ENCODE assay signal across 10 cellular contexts in the genomic region with DNA sequence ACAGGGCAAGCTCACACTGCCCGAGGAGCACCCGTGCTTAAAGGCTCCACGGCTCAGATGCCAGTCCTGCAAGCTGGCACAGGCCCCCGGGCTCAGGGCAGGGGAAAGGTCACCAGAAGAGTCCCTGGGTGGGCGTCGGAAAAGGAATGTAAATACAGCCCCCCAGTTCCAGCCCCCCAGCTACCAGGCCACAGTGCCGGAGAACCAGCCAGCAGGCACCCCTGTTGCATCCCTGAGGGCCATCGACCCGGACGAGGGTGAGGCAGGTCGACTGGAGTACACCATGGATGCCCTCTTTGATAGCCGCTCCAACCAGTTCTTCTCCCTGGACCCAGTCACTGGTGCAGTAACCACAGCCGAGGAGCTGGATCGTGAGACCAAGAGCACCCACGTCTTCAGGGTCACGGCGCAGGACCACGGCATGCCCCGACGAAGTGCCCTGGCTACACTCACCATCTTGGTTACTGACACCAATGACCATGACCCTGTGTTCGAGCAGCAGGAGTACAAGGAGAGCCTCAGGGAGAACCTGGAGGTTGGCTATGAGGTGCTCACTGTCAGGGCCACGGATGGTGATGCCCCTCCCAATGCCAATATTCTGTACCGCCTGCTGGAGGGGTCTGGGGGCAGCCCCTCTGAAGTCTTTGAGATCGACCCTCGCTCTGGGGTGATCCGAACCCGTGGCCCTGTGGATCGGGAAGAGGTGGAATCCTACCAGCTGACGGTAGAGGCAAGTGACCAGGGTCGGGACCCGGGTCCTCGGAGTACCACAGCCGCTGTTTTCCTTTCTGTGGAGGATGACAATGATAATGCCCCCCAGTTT. TPM values are rescaled to one million over a fixed set of nuclear protein-coding genes. Genes with fewer than 3 reads are reported as not detected.
DNase-seq lines count a peak whose midpoint lies in the region; TF ChIP-seq lines count a peak whose summit lies in the region.
"Had no signal": no experiment of that assay in that cellular context is flagged by ENCODE, and none has a peak within 500 bp of the region (broad histone marks: within the 10 kb centered on the region; RNA-seq: fewer than 3 reads in every experiment).

No MANE protein-coding gene starts in this region.

- TF ChIP-seq CTCF in CD14-positive monocyte (IDR thresholded peaks at IDR 0.05): no peak
- TF ChIP-seq CTCF in LNCaP clone FGC (IDR thresholded peaks at IDR 0.05; ENCODE audit: control insufficient read depth, extremely low read depth, insufficient read depth): no peak

- no peaks in the 10 kb centered on the region for H3K36me3 Mint-ChIP-seq in CD14-positive monocyte

- peak; percentile 39 for DNase-seq in CD14-positive monocyte (ENCODE audit: low spot score)
- no peak for DNase-seq in LNCaP clone FGC (ENCODE audit: low read depth)
- DNase-seq in dermis blood vessel endothelial cell: no peak
- no peak for DNase-seq in KBM-7
- no peak for DNase-seq in SHP77 (lab: John Stamatoyannopoulos, UW)
- no peak for DNase-seq in ecto neural progenitor cell (ENCODE audit: low spot score)
- DNase-seq: NCI-H2029 had no signal

- H3K27me3 ChIP-seq in endocrine pancreas (ENCODE audit: control insufficient read depth, insufficient read depth, low read length): no peaks in the 10 kb centered on the region
- no peaks in the 10 kb centered on the region for H3K27me3 ChIP-seq in neuron (ENCODE audit: insufficient read depth, low read length)

- H3K27me3 Mint-ChIP-seq in CD14-positive monocyte (ENCODE audit: low read depth in 3 of 3): peaks cover 20 to 54% (median 34%) of the 10 kb centered on the region in 3 donors

- in situ Hi-C loops in KBM-7 (cut with MboI; ENCODE audit: low pct_unique_long_range_greater_than_20kb, low sequenced_read_pairs): no loop called here

- no peak overlapping the region for H3K27ac Mint-ChIP-seq in CD14-positive monocyte

- intact Hi-C loops in CD14-positive monocyte (cut with micrococcal nuclease): no loop called here

- H3K9ac ChIP-seq in endocrine pancreas (ENCODE audit: control insufficient read depth, insufficient read depth, low read length): peak overlapping the region; percentile 3

- H2AFZ ChIP-seq in neuron (ENCODE audit: low read depth, low read length): no peak overlapping the region

- H3K4me1 Mint-ChIP-seq in CD14-positive monocyte: peaks cover 8% of the 10 kb centered on the region

- H3K36me3 ChIP-seq in endocrine pancreas (ENCODE audit: control insufficient read depth, insufficient read depth, low read length) (no peaks in the 10 kb centered on the region), neuron (ENCODE audit: insufficient read depth, low read length) (peaks cover 23% of the 10 kb centered on the region)

- peak overlapping the region; percentile 75 to 81 for H3K4me3 Mint-ChIP-seq in CD14-positive monocyte

- H3K4me1 ChIP-seq in endocrine pancreas (ENCODE audit: control insufficient read depth, insufficient read depth, low read length) (no peaks in the 10 kb centered on the region), neuron (ENCODE audit: insufficient read depth, low read length) (peaks cover 59% of the 10 kb centered on the region)

- peaks cover 0 to 11% (median 0%) of the 10 kb centered on the region in 7 donors for H3K9me3 Mint-ChIP-seq in CD14-positive monocyte

- no peaks in the 10 kb centered on the region for H3K9me3 ChIP-seq in endocrine pancreas (ENCODE audit: control insufficient read depth, low read length)
- peaks cover 20% of the 10 kb centered on the region for H3K9me3 ChIP-seq in neuron (ENCODE audit: low read length)

- H3K4me3 ChIP-seq in LNCaP clone FGC (ENCODE audit: low read depth, low read length) (peak overlapping the region; percentile 50), endocrine pancreas (ENCODE audit: control insufficient read depth, insufficient read depth, low read length) (no peak overlapping the region), neuron (ENCODE audit: low read length) (peak overlapping the region; percentile 59)

RNA-seq across cellular contexts. Expression of gene CELSR2, which starts 1.3 kb away (rescaled TPM):
- under 1 TPM; 0.03 to 0.04 TPM for polyA plus RNA-seq in CD14-positive monocyte
- 1.4 and 1.8 TPM in 2 replicates for total RNA-seq in dermis blood vessel endothelial cell

RNA-seq across cellular contexts. Expression of gene PSRC1, which starts 32.3 kb away (rescaled TPM):
- 1 to 10 TPM; 5.8 to 7.1 TPM for polyA plus RNA-seq in CD14-positive monocyte
- 1.0 and 8.4 TPM in 2 replicates for total RNA-seq in dermis blood vessel endothelial cell

RNA-seq across cellular contexts. Expression of gene SARS1, which starts 36.9 kb away (rescaled TPM):
- polyA plus RNA-seq in CD14-positive monocyte: 100 to 1,000 TPM in 1 of 2 donors, 10 to 100 TPM in 1; 99.1 to 107 TPM
- 178 and 206 TPM in 2 replicates for total RNA-seq in dermis blood vessel endothelial cell

RNA-seq across cellular contexts. Expression of gene MYBPHL, which starts 56.1 kb away (rescaled TPM):
- under 1 TPM in 1 of 2 donors, not detected in 1; 0.13 TPM for polyA plus RNA-seq in CD14-positive monocyte
- total RNA-seq in dermis blood vessel endothelial cell: not detected in 2 replicates
- total RNA-seq: myocyte had no signal
